Comparison of ENCODE assay signal across 19 cellular contexts in genomic region chr3:195062866-195063540, GRCh38.
"Had no signal": no experiment of that assay in that cellular context is flagged by ENCODE, and none has a peak within 500 bp of the region (broad histone marks: within the 10 kb centered on the region; RNA-seq: fewer than 3 reads in every experiment).

No MANE protein-coding gene starts in this region.

- H3K27me3 ChIP-seq: esophagus muscularis mucosa, suprapubic skin had no signal

- H3K36me3 ChIP-seq: suprapubic skin had no signal

- H3K9me3 ChIP-seq: esophagus muscularis mucosa, SK-N-SH, suprapubic skin had no signal

- H3K27me3 Mint-ChIP-seq: activated CD4-positive, alpha-beta memory T cell treated with anti-CD3 and anti-CD28 coated beads for 36 hours had no signal

- H3K4me3 ChIP-seq: esophagus muscularis mucosa, lung, suprapubic skin had no signal

- H3K27ac ChIP-seq: parathyroid adenoma, suprapubic skin had no signal

- H3K4me3 Mint-ChIP-seq: activated CD4-positive, alpha-beta memory T cell treated with anti-CD3 and anti-CD28 coated beads for 36 hours; activated T-cell treated with anti-CD3 and anti-CD28 coated beads, Interleukin-2, amount 50 U/mL, for 4 hours had no signal

- DNase-seq: activated CD4-positive, alpha-beta memory T cell treated with anti-CD3 and anti-CD28 coated beads for 36 hours; activated effector memory CD4-positive, alpha-beta T cell treated with Interleukin-2 at 50 U/mL for 16 hours; activated T-cell treated with anti-CD3 and anti-CD28 coated beads, Interleukin-2, amount 50 U/mL, for 4 hours; central memory CD4-positive, alpha-beta T cell; cortex of kidney; effector CD4-positive, alpha-beta T cell; hypothalamus; kidney glomerular epithelial cell; midbrain; SK-N-SH; stimulated activated CD4-positive, alpha-beta T cell treated with anti-CD3 and anti-CD28 coated beads, Interleukin-15, amount 100 ng/mL, for 24 hours; stimulated activated CD4-positive, alpha-beta T cell treated with anti-CD3 and anti-CD28 coated beads, Interleukin-4, amount 100 ng/mL, for 24 hours; stimulated activated naive CD4-positive, alpha-beta T cell treated with Interleukin-2 at 50 U/mL for 16 hours; T-helper 1 cell had no signal

- H3K27ac Mint-ChIP-seq: activated CD4-positive, alpha-beta memory T cell treated with anti-CD3 and anti-CD28 coated beads for 36 hours had no signal

- H3K36me3 Mint-ChIP-seq: activated CD4-positive, alpha-beta memory T cell treated with anti-CD3 and anti-CD28 coated beads for 36 hours had no signal

- H3K9me3 Mint-ChIP-seq: activated CD4-positive, alpha-beta memory T cell treated with anti-CD3 and anti-CD28 coated beads for 36 hours; activated T-cell treated with anti-CD3 and anti-CD28 coated beads, Interleukin-2, amount 50 U/mL, for 4 hours had no signal

- ATAC-seq: activated naive CD4-positive, alpha-beta T cell treated with anti-CD3 and anti-CD28 coated beads, Interleukin-2, amount 50 U/mL, for 72 hours; activated T-cell treated with anti-CD3 and anti-CD28 coated beads, Interleukin-2, amount 50 U/mL, for 4 hours had no signal

- H3K4me1 ChIP-seq: parathyroid adenoma, suprapubic skin had no signal
